1 cellular context compared by ENCODE assay signal in the genomic region with DNA sequence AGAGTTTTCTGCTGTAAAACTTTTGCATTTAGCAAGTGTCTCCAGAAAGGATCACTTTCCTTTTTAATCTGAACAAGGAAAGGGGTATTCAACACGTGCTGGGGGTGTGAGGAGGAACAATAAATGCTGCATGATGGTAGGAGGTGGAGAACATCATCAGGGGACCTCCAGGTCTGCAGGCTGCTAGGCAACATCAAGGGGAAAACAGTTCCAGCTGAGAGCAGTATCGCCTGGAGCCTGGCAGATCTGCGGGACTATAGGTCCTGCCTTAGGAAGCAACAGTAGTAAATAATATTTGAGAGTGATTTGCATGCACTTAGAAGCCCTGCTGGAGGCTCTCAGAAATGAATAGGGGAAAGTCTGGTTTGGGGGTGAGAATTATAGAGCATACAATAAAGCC.
TF ChIP-seq lines count a peak whose summit lies in the region.

No MANE protein-coding gene starts in this region.

TF ChIP-seq in GM23338, 12 proteins besides CTCF, POLR2A, EP300 and RAD21 (continued from another document):
- TF ChIP-seq, protein P1, sequence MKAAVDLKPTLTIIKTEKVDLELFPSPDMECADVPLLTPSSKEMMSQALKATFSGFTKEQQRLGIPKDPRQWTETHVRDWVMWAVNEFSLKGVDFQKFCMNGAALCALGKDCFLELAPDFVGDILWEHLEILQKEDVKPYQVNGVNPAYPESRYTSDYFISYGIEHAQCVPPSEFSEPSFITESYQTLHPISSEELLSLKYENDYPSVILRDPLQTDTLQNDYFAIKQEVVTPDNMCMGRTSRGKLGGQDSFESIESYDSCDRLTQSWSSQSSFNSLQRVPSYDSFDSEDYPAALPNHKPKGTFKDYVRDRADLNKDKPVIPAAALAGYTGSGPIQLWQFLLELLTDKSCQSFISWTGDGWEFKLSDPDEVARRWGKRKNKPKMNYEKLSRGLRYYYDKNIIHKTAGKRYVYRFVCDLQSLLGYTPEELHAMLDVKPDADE (IDR thresholded peaks at IDR 0.05), result no peak
TF ChIP-seq in GM23338: peak in this region for 0.
